ENCODE assay signal across 14 cellular contexts in the genomic region with DNA sequence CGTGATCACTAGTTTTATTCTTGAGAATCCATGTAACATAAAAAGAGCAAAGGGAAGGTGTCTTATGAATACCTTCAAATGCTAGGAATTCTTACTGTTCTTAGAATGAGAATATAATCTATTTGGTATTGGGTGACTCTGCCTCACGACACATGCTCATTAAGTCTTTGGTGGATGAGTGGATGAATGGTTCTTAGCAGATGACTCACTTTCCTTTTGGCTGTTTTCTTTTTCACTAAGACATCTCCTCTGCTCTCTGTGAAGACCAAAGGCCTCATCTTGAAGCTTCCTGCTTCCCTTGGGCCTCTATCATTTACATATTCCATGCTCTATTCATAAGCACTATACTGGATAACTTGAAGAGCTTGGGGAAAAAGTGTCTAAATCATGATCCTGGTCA.
DNase-seq lines count a peak whose midpoint lies in the region; ATAC-seq and TF ChIP-seq lines count a peak whose summit lies in the region.
"Had no signal": no experiment of that assay in that cellular context is flagged by ENCODE, and none has a peak within 500 bp of the region (broad histone marks: within the 10 kb centered on the region; RNA-seq: fewer than 3 reads in every experiment).

No MANE protein-coding gene starts in this region.

- no peak overlapping the region for H3K4me3 ChIP-seq in fibroblast of the aortic adventitia (ENCODE audit: low read depth, low read length)
- H3K4me3 ChIP-seq: pancreas, SJCRH30, testis had no signal

- TF ChIP-seq CTCF in RWPE1 (conservative IDR thresholded peaks at IDR 0.05; ENCODE audit: low read depth) (no peak), fibroblast of the aortic adventitia (IDR thresholded peaks at IDR 0.05; ENCODE audit: insufficient read depth, low read length) (no peak)

- POLR2A ChIA-PET in RWPE1 (lab: Yijun Ruan, JAX; ENCODE audit: low non-redundant PET) = no interaction called here

- peak; percentile 47 for DNase-seq in A172 (ENCODE audit: low spot score)
- DNase-seq in RWPE1 (ENCODE audit: low spot score) = peak; percentile 15
- peak; percentile 43 for DNase-seq in fibroblast of the aortic adventitia (ENCODE audit: low read depth)
- no peak for DNase-seq in globus pallidus (ENCODE audit: low spot score)
- DNase-seq: KG1, NCI-H187 treated with DMSO at 0.1 percent for 48 hours, NCI-H774, pancreas, SJCRH30, testis had no signal

- CTCF ChIA-PET in RWPE1 (lab: Yijun Ruan, JAX) = interaction anchor here (0.6 kb wide), 2 partner anchors 72 to 1339 kb away, joined by 3 read pairs; no protein-coding TSS in a partner anchor

- H3K27ac ChIP-seq in RWPE1 = no peak overlapping the region
- H3K27ac ChIP-seq: pancreas, SJCRH30, testis had no signal

- ATAC-seq in GM18868 (IDR thresholded peaks at IDR 0.05; ENCODE audit: unreplicated experiment) (peak; percentile 71), GM19328 (IDR thresholded peaks at IDR 0.05; ENCODE audit: unreplicated experiment) (no peak), GM21737 (IDR thresholded peaks at IDR 0.05; ENCODE audit: unreplicated experiment) (no peak), GM21367 (IDR thresholded peaks at IDR 0.05; ENCODE audit: unreplicated experiment) (no peak)
- ATAC-seq: pancreas had no signal
